ENCODE assay signal across 29 cellular contexts in the genomic region with DNA sequence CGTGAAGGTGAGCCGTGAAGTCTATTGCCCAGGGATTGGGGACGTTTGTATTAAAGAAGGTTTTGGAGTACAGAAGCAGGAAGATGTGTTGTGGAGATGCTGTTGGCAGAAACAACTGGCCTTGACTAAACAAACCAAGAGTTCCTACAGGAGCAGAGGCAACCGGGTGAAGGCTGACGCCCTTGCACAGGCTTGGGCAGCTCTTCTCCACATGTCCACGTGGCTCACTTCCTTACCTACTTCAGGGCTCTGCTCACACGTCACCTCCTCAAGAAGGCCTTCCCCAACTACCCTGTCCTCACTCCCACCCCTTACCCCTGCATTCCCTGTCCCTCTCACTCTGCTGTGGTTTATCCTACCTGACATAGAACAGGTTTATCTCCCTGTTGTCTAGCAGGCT.
"Had no signal": no experiment of that assay in that cellular context is flagged by ENCODE, and none has a peak within 500 bp of the region (broad histone marks: within the 10 kb centered on the region; RNA-seq: fewer than 3 reads in every experiment).

No MANE protein-coding gene starts in this region.

- H3K4me3 ChIP-seq: ascending aorta, MG63 had no signal

- H3K4me3 Mint-ChIP-seq: activated CD4-positive, alpha-beta memory T cell treated with anti-CD3 and anti-CD28 coated beads, Interleukin-2, amount 10 ng/mL, durations not matched to agents 7 days and 5 days; activated naive CD4-positive, alpha-beta T cell treated with anti-CD3 and anti-CD28 coated beads, Interleukin-2, amount 50 U/mL, for 24 hours; activated naive CD8-positive, alpha-beta T cell treated with anti-CD3 and anti-CD28 coated beads, Interleukin-2, amount 10 ng/mL, durations not matched to agents 7 days and 5 days had no signal

- H3K36me3 Mint-ChIP-seq: activated naive CD4-positive, alpha-beta T cell treated with anti-CD3 and anti-CD28 coated beads, Interleukin-2, amount 50 U/mL, for 24 hours; activated naive CD8-positive, alpha-beta T cell treated with anti-CD3 and anti-CD28 coated beads, Interleukin-2, amount 10 ng/mL, durations not matched to agents 7 days and 5 days had no signal

- H3K27ac ChIP-seq: ascending aorta, RWPE1, WERI-Rb-1 had no signal

- H3K9me3 Mint-ChIP-seq: activated naive CD4-positive, alpha-beta T cell treated with anti-CD3 and anti-CD28 coated beads, Interleukin-2, amount 50 U/mL, for 24 hours; activated T-cell treated with anti-CD3 and anti-CD28 coated beads, Interleukin-2, amount 50 U/mL, for 72 hours; activated T-helper 17 cell treated with anti-CD3 and anti-CD28 coated beads, Interleukin-2, amount 50 U/mL, for 72 hours had no signal

- DNase-seq: activated CD4-positive, alpha-beta T cell treated with anti-CD3 and anti-CD28 coated beads for 1 hour; activated CD4-positive, alpha-beta T cell treated with anti-CD3 and anti-CD28 coated beads for 48 hours; activated CD4-positive, CD25-positive, alpha-beta regulatory T cell; activated naive CD4-positive, alpha-beta T cell; activated naive CD8-positive, alpha-beta T cell treated with anti-CD3 and anti-CD28 coated beads, Interleukin-2, amount 10 ng/mL, durations not matched to agents 7 days and 5 days; activated T-cell treated with anti-CD3 and anti-CD28 coated beads, Interleukin-2, amount 50 U/mL, for 1 hour; Karpas-422; MG63; NCI-H1092; NCI-H1436 treated with DMSO at 0.1 percent for 48 hours; NCI-H187; NCI-H2029 treated with DMSO at 0.1 percent for 48 hours; NCI-H2107; NCI-H2171; NCI-H510A; NCI-H526; NCI-H748 treated with DMSO at 0.1 percent for 48 hours; NK-92 treated with Interleukin-12 subunit alpha and Interleukin-12 subunit beta, amount 100 ng/mL, for 24 hours; PC-3; Right ventricle myocardium superior; SW 1271; T1000; WERI-Rb-1 had no signal

- H3K4me1 ChIP-seq: ascending aorta had no signal

- H3K27ac Mint-ChIP-seq: activated CD4-positive, alpha-beta memory T cell treated with anti-CD3 and anti-CD28 coated beads, Interleukin-2, amount 10 ng/mL, durations not matched to agents 7 days and 5 days; activated naive CD8-positive, alpha-beta T cell treated with anti-CD3 and anti-CD28 coated beads, Interleukin-2, amount 10 ng/mL, durations not matched to agents 7 days and 5 days; activated T-cell treated with anti-CD3 and anti-CD28 coated beads, Interleukin-2, amount 50 U/mL, for 72 hours had no signal

- ATAC-seq: PC-3 had no signal

- H3K36me3 ChIP-seq: ascending aorta, MG63, WERI-Rb-1 had no signal

- H3K27me3 ChIP-seq: ascending aorta, MG63 had no signal

- H3K9me3 ChIP-seq: ascending aorta, MG63 had no signal
